In genomic region chr4:151620066-151620465, GRCh38 we compare ENCODE assay signal across 24 cellular contexts.
"Had no signal": no experiment of that assay in that cellular context is flagged by ENCODE, and none has a peak within 500 bp of the region (broad histone marks: within the 10 kb centered on the region; RNA-seq: fewer than 3 reads in every experiment).

No MANE protein-coding gene starts in this region.

- DNase-seq: occipital lobe; ovary; posterior cingulate gyrus; psoas muscle; right cardiac atrium; right lobe of liver; sigmoid colon; small intestine; stimulated activated CD4-positive, alpha-beta T cell treated with anti-CD3 and anti-CD28 coated beads, Interleukin-15, amount 100 ng/mL, for 24 hours; stimulated activated CD4-positive, alpha-beta T cell treated with anti-CD3 and anti-CD28 coated beads, Interleukin-2, amount 100 ng/mL, for 24 hours; stimulated activated CD4-positive, alpha-beta T cell treated with anti-CD3 and anti-CD28 coated beads, Interleukin-2, amount 100 ng/mL, for 48 hours; stimulated activated CD4-positive, alpha-beta T cell treated with anti-CD3 and anti-CD28 coated beads, Interleukin-4, amount 100 ng/mL, for 24 hours; stimulated activated naive B cell treated with anti-CD40 and anti-IgM and Interleukin-4, amounts not matched to agents 10 μg/mL and 1 μg/mL and 100 μg/mL, for 72 hours; stimulated activated naive CD4-positive, alpha-beta T cell treated with Interleukin-2 at 50 U/mL for 16 hours; stomach; thyroid gland; trophoblast cell; upper lobe of left lung had no signal

- ATAC-seq: psoas muscle; right cardiac atrium; right lobe of liver; stimulated activated effector memory CD8-positive, alpha-beta T cell treated with anti-CD3 and anti-CD28 coated beads, Interleukin-12 subunit alpha, Interleukin-12 subunit beta, amount 100 ng/mL, for 72 hours; stimulated activated naive B cell treated with anti-CD40 and anti-IgM and Interleukin-4, amounts not matched to agents 10 μg/mL and 1 μg/mL and 100 μg/mL, for 72 hours had no signal

- H3K27me3 ChIP-seq: neural progenitor cell, ovary, right lobe of liver, sigmoid colon, stomach, thyroid gland, tibial nerve, upper lobe of left lung, vagina had no signal

- H3K27ac ChIP-seq: neural progenitor cell, ovary, parathyroid adenoma, psoas muscle, right lobe of liver, sigmoid colon, stomach, thoracic aorta, thyroid gland, tibial nerve, upper lobe of left lung, vagina had no signal

- H3K4me3 ChIP-seq: neural progenitor cell, ovary, psoas muscle, right lobe of liver, sigmoid colon, stomach, thoracic aorta, thyroid gland, tibial nerve, upper lobe of left lung, vagina had no signal
